In the genomic region with DNA sequence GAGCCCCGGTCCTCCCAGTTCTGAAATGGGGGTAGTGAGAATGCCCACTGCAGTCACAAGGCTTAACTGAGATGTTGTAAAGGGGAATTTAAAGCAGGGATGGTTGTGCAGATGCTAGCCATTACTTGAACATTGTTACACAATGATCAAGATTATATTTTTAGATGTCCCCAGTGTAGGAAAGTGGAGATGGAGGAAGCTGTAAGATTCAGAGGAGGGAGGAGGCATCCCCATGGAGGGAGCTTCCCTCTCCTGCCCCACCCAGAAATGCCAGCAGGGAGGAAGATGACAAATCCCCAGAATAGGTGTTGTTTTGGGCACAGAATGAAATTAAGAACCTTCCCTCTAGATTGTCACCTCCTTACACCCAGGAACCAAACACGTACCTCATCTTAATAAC, we compare ENCODE assay signal across 21 cellular contexts. TPM values are rescaled to one million over a fixed set of nuclear protein-coding genes. Genes with fewer than 3 reads are reported as not detected.
"Had no signal": no experiment of that assay in that cellular context is flagged by ENCODE, and none has a peak within 500 bp of the region (broad histone marks: within the 10 kb centered on the region; RNA-seq: fewer than 3 reads in every experiment).

No MANE protein-coding gene starts in this region.

- H3K4me1 ChIP-seq: gastroesophageal sphincter had no signal

- H3K9me3 ChIP-seq: gastroesophageal sphincter, thoracic aorta, upper lobe of left lung had no signal

- H3K4me1 Mint-ChIP-seq: natural killer cell had no signal

- H3K27me3 ChIP-seq: gastroesophageal sphincter, heart right ventricle, spleen, upper lobe of left lung had no signal

- DNase-seq: activated CD4-positive, alpha-beta T cell treated with anti-CD3 and anti-CD28 coated beads for 1 hour; activated CD4-positive, alpha-beta T cell treated with anti-CD3 and anti-CD28 coated beads, Interleukin-2, amount 50 U/mL, for 1 hour; activated gamma-delta T cell treated with Interleukin-2 at 50 U/mL for 16 hours; activated T-cell treated with anti-CD3 and anti-CD28 coated beads, Interleukin-2, amount 50 U/mL, for 1 hour; dermis blood vessel endothelial cell; effector memory CD4-positive, alpha-beta T cell; heart right ventricle; kidney; natural killer cell; spleen; stimulated activated CD4-positive, alpha-beta T cell treated with anti-CD3 and anti-CD28 coated beads, Interleukin-4, amount 100 ng/mL, for 1 hour; stimulated activated naive CD4-positive, alpha-beta T cell; T-helper 1 cell; upper lobe of left lung had no signal

- H3K4me3 Mint-ChIP-seq: brain, natural killer cell had no signal

- ATAC-seq: gastroesophageal sphincter, heart right ventricle, left lobe of liver had no signal

- H3K4me3 ChIP-seq: gastroesophageal sphincter, heart right ventricle, lung, spleen, thoracic aorta, upper lobe of left lung had no signal

- H3K36me3 Mint-ChIP-seq: activated naive CD4-positive, alpha-beta T cell treated with anti-CD3 and anti-CD28 coated beads, Interleukin-2, amount 50 U/mL, for 72 hours; natural killer cell had no signal

- H3K27ac ChIP-seq: gastroesophageal sphincter, heart right ventricle, spleen, thoracic aorta, upper lobe of left lung had no signal

- H3K27ac Mint-ChIP-seq: activated naive CD4-positive, alpha-beta T cell treated with anti-CD3 and anti-CD28 coated beads, Interleukin-2, amount 50 U/mL, for 72 hours; brain; natural killer cell; progenitor cell of endocrine pancreas had no signal

- H3K27me3 Mint-ChIP-seq: brain, progenitor cell of endocrine pancreas had no signal

- H3K9me3 Mint-ChIP-seq: activated naive CD4-positive, alpha-beta T cell treated with anti-CD3 and anti-CD28 coated beads, Interleukin-2, amount 50 U/mL, for 72 hours; natural killer cell had no signal

RNA-seq across cellular contexts. Expression of gene EFCAB12, which starts 46.1 kb away (rescaled TPM):
- total RNA-seq: dermis blood vessel endothelial cell had no signal
